23 cellular contexts compared by ENCODE assay signal in the genomic region with DNA sequence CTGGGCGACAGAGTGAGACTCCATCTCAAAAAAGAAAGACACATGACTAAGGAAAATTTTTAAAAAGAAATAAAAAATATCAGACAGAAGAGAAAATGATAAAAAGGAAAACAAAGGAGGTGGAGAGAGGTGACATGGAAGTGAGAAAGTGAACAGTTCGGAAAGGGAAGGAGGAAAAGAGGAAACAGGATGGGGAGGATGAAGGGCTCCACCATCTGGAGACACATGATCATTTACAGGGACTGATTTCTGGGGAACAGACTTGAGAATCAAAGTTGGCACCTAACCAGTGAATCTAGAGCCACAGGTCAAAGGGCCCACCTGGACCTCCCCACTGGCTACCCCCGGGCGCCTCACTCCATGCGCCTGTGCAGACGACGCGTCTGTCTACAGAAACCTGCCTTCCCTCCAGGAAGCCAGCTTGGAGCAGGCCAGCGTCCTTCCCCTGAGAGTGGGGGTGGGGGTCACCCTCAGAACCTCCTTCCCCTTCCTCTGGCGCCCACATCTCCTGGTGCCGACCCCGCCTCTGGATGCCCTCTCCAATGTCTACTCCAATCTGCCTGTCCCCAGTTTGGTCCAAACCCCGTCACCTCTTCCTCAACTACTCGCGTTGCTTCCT.
A peak's percentile ranks its signal among the peaks of the same experiment; 100 is the strongest.
DNase-seq lines count a peak whose midpoint lies in the region; TF ChIP-seq lines count a peak whose summit lies in the region.
"Had no signal": no experiment of that assay in that cellular context is flagged by ENCODE, and none has a peak within 500 bp of the region (broad histone marks: within the 10 kb centered on the region; RNA-seq: fewer than 3 reads in every experiment).

No MANE protein-coding gene starts in this region.

- intact Hi-C loops in cardiac septum (cut with DNase I): no loop called here

- peaks cover 74% of the 10 kb centered on the region for H3K36me3 Mint-ChIP-seq in nephron progenitor cell (ENCODE audit: low read depth)

- H3K9me3 Mint-ChIP-seq in nephron progenitor cell: peaks cover 13% of the 10 kb centered on the region

- DNase-seq in G401 (ENCODE audit: low spot score): peak; percentile 43
- DNase-seq in KBM-7: peak; percentile 26
- no peak for DNase-seq in astrocyte of the cerebellum (ENCODE audit: low read depth)
- no peak for DNase-seq in nephron progenitor cell
- DNase-seq in cardiac septum (ENCODE audit: low spot score): no peak
- no peak for DNase-seq in activated T-cell treated with anti-CD3 and anti-CD28 coated beads for 4 hours
- DNase-seq in GF-D8 (lab: John Stamatoyannopoulos, UW): no peak
- no peak for DNase-seq in NOMO-1 treated with DMSO at 0.1 percent for 48 hours (lab: John Stamatoyannopoulos, UW; ENCODE audit: unreplicated experiment)
- DNase-seq: activated CD4-positive, CD25-positive, alpha-beta regulatory T cell; activated naive CD4-positive, alpha-beta T cell treated with anti-CD3 and anti-CD28 coated beads, Interleukin-2, amount 50 U/mL, for 16 hours; activated T-cell treated with anti-CD3 and anti-CD28 coated beads, Interleukin-2, amount 50 U/mL, for 48 hours; colonic mucosa; COR-L47; GM23248; islet precursor cell; NCI-H1694 treated with DMSO at 0.1 percent for 48 hours; NCI-H345; stimulated activated CD4-positive, alpha-beta T cell treated with anti-CD3 and anti-CD28 coated beads, Interleukin-1b, Interleukin-23, amount 100 ng/mL, for 48 hours; stimulated activated naive CD8-positive, alpha-beta T cell treated with anti-CD3 and anti-CD28 coated beads, Interleukin-15, amount 100 ng/mL, for 72 hours; T-helper 2 cell; transverse colon had no signal

- H3K4me3 Mint-ChIP-seq in nephron progenitor cell: no peak overlapping the region
- H3K4me3 Mint-ChIP-seq: stimulated activated naive CD8-positive, alpha-beta T cell treated with anti-CD3 and anti-CD28 coated beads, Interleukin-15, amount 100 ng/mL, for 72 hours had no signal

- H3K27me3 Mint-ChIP-seq in nephron progenitor cell (ENCODE audit: low read depth, poor library complexity): peaks cover 10% of the 10 kb centered on the region
- H3K27me3 Mint-ChIP-seq: stimulated activated naive CD8-positive, alpha-beta T cell treated with anti-CD3 and anti-CD28 coated beads, Interleukin-15, amount 100 ng/mL, for 72 hours had no signal

- no peak overlapping the region for H3K4me3 ChIP-seq in astrocyte of the cerebellum (ENCODE audit: low read depth, low read length)
- H3K4me3 ChIP-seq: ascending aorta, colonic mucosa, GM23248, lung, transverse colon had no signal

- peak overlapping the region; percentile 77 for H3K27ac Mint-ChIP-seq in nephron progenitor cell

- peaks cover 15% of the 10 kb centered on the region for H3K4me1 Mint-ChIP-seq in nephron progenitor cell
- H3K4me1 Mint-ChIP-seq: stimulated activated naive CD8-positive, alpha-beta T cell treated with anti-CD3 and anti-CD28 coated beads, Interleukin-15, amount 100 ng/mL, for 72 hours had no signal

- in situ Hi-C loops in G401 (cut with HindIII; ENCODE audit: low sequenced_read_pairs): no loop called here
- in situ Hi-C loops in KBM-7 (cut with MboI; ENCODE audit: low pct_unique_long_range_greater_than_20kb, low sequenced_read_pairs): no loop called here
- in situ Hi-C loops in astrocyte of the cerebellum (cut with HindIII; ENCODE audit: low sequenced_read_pairs): no loop called here

- TF ChIP-seq CTCF in astrocyte of the cerebellum (IDR thresholded peaks at IDR 0.05; ENCODE audit: low read depth, low read length, missing control alignments) (peak; percentile 4), nephron progenitor cell (IDR thresholded peaks at IDR 0.05) (no peak)

Comparison
In these comparisons a context has a peak if more than half of its experiments do, and no peak if none do; other contexts are left out.
1. DNase-seq: peak in G401 (single experiment) and KBM-7 (single experiment); none in astrocyte of the cerebellum (single experiment), nephron progenitor cell (single experiment), cardiac septum (single experiment), activated T-cell treated with anti-CD3 and anti-CD28 coated beads for 4 hours (single experiment), GF-D8 (single experiment) and NOMO-1 treated with DMSO at 0.1 percent for 48 hours (single experiment).